ENCODE assay signal across 11 cellular contexts in the genomic region with DNA sequence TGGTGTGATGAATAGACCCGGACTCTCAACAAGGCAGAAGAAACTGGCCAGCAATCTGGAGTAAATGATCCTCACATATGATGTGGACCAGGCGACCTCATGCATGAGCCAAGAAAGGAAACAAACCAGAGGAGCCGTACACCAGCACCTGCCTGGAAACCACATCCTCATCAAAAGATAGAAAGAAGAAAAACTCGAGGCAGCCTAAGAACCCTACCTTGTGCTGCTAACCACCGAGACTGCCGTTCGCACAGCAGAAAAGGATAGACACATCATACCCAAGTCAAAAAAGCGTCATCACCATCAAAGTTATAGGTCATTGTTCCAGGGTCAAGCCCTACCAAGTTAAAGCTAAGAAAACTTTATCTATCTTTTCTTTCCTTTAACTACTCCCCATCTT.
A peak's percentile ranks its signal among the peaks of the same experiment; 100 is the strongest.
DNase-seq lines count a peak whose midpoint lies in the region; ATAC-seq and TF ChIP-seq lines count a peak whose summit lies in the region.
"Had no signal": no experiment of that assay in that cellular context is flagged by ENCODE, and none has a peak within 500 bp of the region (broad histone marks: within the 10 kb centered on the region; RNA-seq: fewer than 3 reads in every experiment).

No MANE protein-coding gene starts in this region.

- TF ChIP-seq CTCF in gastrocnemius medialis (IDR thresholded peaks at IDR 0.05 in 4 of 5, conservative IDR thresholded peaks at IDR 0.05 in 1 of 5) (no peak), testis (IDR thresholded peaks at IDR 0.05) (no peak)

- H3K4me3 ChIP-seq in gastrocnemius medialis: no peak overlapping the region
- H3K4me3 ChIP-seq in testis: no peak overlapping the region
- H3K4me3 ChIP-seq: SK-N-MC had no signal

- H3K36me3 ChIP-seq in gastrocnemius medialis: no peaks in the 10 kb centered on the region
- no peaks in the 10 kb centered on the region for H3K36me3 ChIP-seq in testis (ENCODE audit: low read depth, missing control alignments)

- no peaks in the 10 kb centered on the region for H3K9me3 ChIP-seq in gastrocnemius medialis
- no peaks in the 10 kb centered on the region for H3K9me3 ChIP-seq in testis

- H3K4me1 ChIP-seq in gastrocnemius medialis: no peaks in the 10 kb centered on the region
- no peaks in the 10 kb centered on the region for H3K4me1 ChIP-seq in testis

- in situ Hi-C loops in gastrocnemius medialis (cut with MboI; ENCODE audit: low sequenced_read_pairs in 4 of 4): loop anchor here in 1 of 4 donors (25.0 kb wide), 1 partner anchor 89 kb away; no protein-coding TSS in a partner anchor

- TF ChIP-seq POLR2A in gastrocnemius medialis (IDR thresholded peaks at IDR 0.05): no peak
- TF ChIP-seq POLR2A in testis (IDR thresholded peaks at IDR 0.05): no peak

- H3K27me3 ChIP-seq in gastrocnemius medialis: no peaks in the 10 kb centered on the region
- H3K27me3 ChIP-seq in testis: no peaks in the 10 kb centered on the region

- no peak overlapping the region for H3K27ac ChIP-seq in gastrocnemius medialis
- no peak overlapping the region for H3K27ac ChIP-seq in testis
- H3K27ac ChIP-seq: SK-N-MC had no signal

- peak; percentile 36 for DNase-seq in activated T-cell treated with anti-CD3 and anti-CD28 coated beads for 24 hours (ENCODE audit: low read depth)
- DNase-seq in stimulated activated CD4-positive, alpha-beta T cell treated with anti-CD3 and anti-CD28 coated beads, Interleukin-1b, Interleukin-23, amount 100 ng/mL, for 4 hours (ENCODE audit: low read depth in 2 of 2): peak; percentile 3 to 9
- no peak for DNase-seq in gastrocnemius medialis
- no peak for DNase-seq in testis
- DNase-seq in cerebellum (ENCODE audit: low spot score): no peak
- DNase-seq: NCI-H1105 treated with DMSO at 0.1 percent for 48 hours had no signal

- intact Hi-C loops in gastrocnemius medialis (cut with DNase I; ENCODE audit: low total_unique reads) (no loop called here), testis (cut with DNase I; ENCODE audit: low total_unique reads) (no loop called here)

- peak; percentile 69 for ATAC-seq in GM18873 (IDR thresholded peaks at IDR 0.05; ENCODE audit: low FRiP score, unreplicated experiment)
- ATAC-seq in HG03354 (IDR thresholded peaks at IDR 0.05; ENCODE audit: poor library complexity, severe bottlenecking, unreplicated experiment): peak; percentile 84
- ATAC-seq in gastrocnemius medialis: no peak
- no peak for ATAC-seq in HG03039 (IDR thresholded peaks at IDR 0.05; ENCODE audit: unreplicated experiment)
- ATAC-seq: HCT116 had no signal

- WGBS in testis, 2 donors: 75 to 86% methylated on average over 8 of the region's 8 CpGs

Comparison
In these comparisons a context has a peak if more than half of its experiments do, and no peak if none do; other contexts are left out.
1. ATAC-seq: peak in GM18873 (single experiment) and HG03354 (single experiment); none in gastrocnemius medialis (0 of 2) and HG03039 (single experiment).
2. DNase-seq: peak in activated T-cell treated with anti-CD3 and anti-CD28 coated beads for 24 hours (single experiment) and stimulated activated CD4-positive, alpha-beta T cell treated with anti-CD3 and anti-CD28 coated beads, Interleukin-1b, Interleukin-23, amount 100 ng/mL, for 4 hours (2 of 2); none in gastrocnemius medialis (0 of 2), testis (single experiment) and cerebellum (single experiment).